Comparison of ENCODE assay signal across 25 cellular contexts in genomic region chr7:148050492-148051158, GRCh38.
DNase-seq lines count a peak whose midpoint lies in the region; ATAC-seq and FAIRE-seq lines count a peak whose summit lies in the region.
"Had no signal": no experiment of that assay in that cellular context is flagged by ENCODE, and none has a peak within 500 bp of the region (broad histone marks: within the 10 kb centered on the region; RNA-seq: fewer than 3 reads in every experiment).

No MANE protein-coding gene starts in this region.

- FAIRE-seq in frontal cortex (lab: Jason Lieb, UNC) = peak; percentile 54
- FAIRE-seq: bronchial epithelial cell had no signal

- ATAC-seq in HG02973 (IDR thresholded peaks at IDR 0.05; ENCODE audit: unreplicated experiment) (peak; percentile 47), HG03175 (IDR thresholded peaks at IDR 0.05; ENCODE audit: unreplicated experiment) (no peak)
- ATAC-seq: activated CD4-positive, alpha-beta T cell treated with anti-CD3 and anti-CD28 coated beads for 36 hours; activated naive CD4-positive, alpha-beta T cell treated with anti-CD3 and anti-CD28 coated beads, Interleukin-2, amount 50 U/mL, for 72 hours; heart right ventricle; left cardiac atrium had no signal

- DNase-seq in NCI-H1436 (lab: John Stamatoyannopoulos, UW) = peak; percentile 22
- no peak for DNase-seq in NCI-H1436 treated with DMSO at 0.1 percent for 48 hours (lab: John Stamatoyannopoulos, UW)
- peak; percentile 43 for DNase-seq in NCI-H345 treated with DMSO at 0.1 percent for 48 hours (lab: John Stamatoyannopoulos, UW; ENCODE audit: unreplicated experiment)
- no peak for DNase-seq in frontal cortex (ENCODE audit: low spot score in 2 of 2)
- no peak for DNase-seq in T-helper 1 cell
- no peak for DNase-seq in retina
- DNase-seq: 8988T; activated CD4-positive, alpha-beta T cell treated with anti-CD3 and anti-CD28 coated beads for 36 hours; activated T-cell treated with anti-CD3 and anti-CD28 coated beads for 4 hours; CD4-positive, CD25-positive, alpha-beta regulatory T cell; effector CD8-positive, alpha-beta T cell; erythroblast; heart right ventricle; left cardiac atrium; mammary epithelial cell; NCI-H1694; NCI-H526; spleen; stimulated activated CD4-positive, alpha-beta T cell treated with anti-CD3 and anti-CD28 coated beads, Interleukin-2, amount 100 ng/mL, for 48 hours; T-helper 2 cell; transverse colon had no signal

Comparison
In these comparisons a context has a peak if more than half of its experiments do, and no peak if none do; other contexts are left out.
1. DNase-seq: peak in NCI-H1436 (single experiment) and NCI-H345 treated with DMSO at 0.1 percent for 48 hours (single experiment); none in NCI-H1436 treated with DMSO at 0.1 percent for 48 hours (single experiment), frontal cortex (0 of 2), T-helper 1 cell (0 of 5) and retina (single experiment).